ENCODE assay signal across 1 cellular context in genomic region chr9:105760053-105760452, GRCh38.
A peak's percentile ranks its signal among the peaks of the same experiment; 100 is the strongest.
TF ChIP-seq lines count a peak whose summit lies in the region.

No MANE protein-coding gene starts in this region.

TF ChIP-seq in K562, 482 proteins besides CTCF, POLR2A, EP300 and RAD21 (continued from another document):
- no peak for TF ChIP-seq ARID4B (CRISPR knock-in tag; IDR thresholded peaks at IDR 0.05)
- peak; percentile 36; the same call in 1 of the 2 replicates for TF ChIP-seq ATF7 (IDR thresholded peaks at IDR 0.05)
